ENCODE assay signal across 8 cellular contexts in genomic region chr15:60392601-60392985, GRCh38. TPM values are rescaled to one million over a fixed set of nuclear protein-coding genes. Genes with fewer than 3 reads are reported as not detected.
DNase-seq lines count a peak whose midpoint lies in the region; ATAC-seq and TF ChIP-seq lines count a peak whose summit lies in the region.

No MANE protein-coding gene starts in this region.

- peaks cover 0 to 100% (median 92%) of the 10 kb centered on the region in 11 experiments; a peak in 21 of 22 replicates for H4K20me1 ChIP-seq in BLaER1 treated with 17β-estradiol and CSF1 and Interleukin-3, amounts not matched to agents 10 nM and 100 nM

- H3K4me3 ChIP-seq in BLaER1 treated with 17β-estradiol and CSF1 and Interleukin-3, amounts not matched to agents 10 nM and 100 nM = peak overlapping the region in 4 of 10 experiments; percentile 35 to 99 (median 81); a peak in 7 of 20 replicates
- H3K4me3 ChIP-seq in LNCaP clone FGC (ENCODE audit: low read depth, low read length) (no peak overlapping the region), brain microvascular endothelial cell (ENCODE audit: low read depth, low read length) (peak overlapping the region; percentile 33), lung (no peak overlapping the region), neuronal stem cell (ENCODE audit: low read length in 2 of 2) (no peak overlapping the region), mucosa of descending colon (no peak overlapping the region)

- peak overlapping the region in 7 of 11 experiments; percentile 42 to 99 (median 94); a peak in 12 of 22 replicates for H3K4me2 ChIP-seq in BLaER1 treated with 17β-estradiol and CSF1 and Interleukin-3, amounts not matched to agents 10 nM and 100 nM
- no peak overlapping the region for H3K4me2 ChIP-seq in neuronal stem cell (ENCODE audit: insufficient read depth, low read length, poor library complexity, severe bottlenecking)

- DNase-seq in LNCaP clone FGC (ENCODE audit: low read depth) (peak; percentile 39), brain microvascular endothelial cell (peak; percentile 87), lung (ENCODE audit: low spot score) (no peak), neuronal stem cell (ENCODE audit: low spot score) (no peak), 8988T (no peak), mucosa of descending colon (no peak)

- intact Hi-C loops in mucosa of descending colon (cut with DNase I, micrococcal nuclease) = no loop called here

- no peaks in the 10 kb centered on the region for H3K27me3 ChIP-seq in BLaER1 treated with 17β-estradiol and CSF1 and Interleukin-3, amounts not matched to agents 10 nM and 100 nM
- H3K27me3 ChIP-seq in brain microvascular endothelial cell (replicated peaks) = no peaks in the 10 kb centered on the region
- H3K27me3 ChIP-seq in lung (ENCODE audit: control insufficient read depth, insufficient read depth) = no peaks in the 10 kb centered on the region
- peaks cover 0 to 22% (median 0%) of the 10 kb centered on the region in 3 experiments for H3K27me3 ChIP-seq in neuronal stem cell (ENCODE audit: control insufficient read depth in 3 of 3, insufficient read depth in 3 of 3, low read depth in 1 of 3, low read length in 3 of 3)

- no peak for TF ChIP-seq CTCF in LNCaP clone FGC (IDR thresholded peaks at IDR 0.05; ENCODE audit: control insufficient read depth, extremely low read depth, insufficient read depth)
- no peak for TF ChIP-seq CTCF in brain microvascular endothelial cell (IDR thresholded peaks at IDR 0.05; ENCODE audit: low read depth, low read length, missing control alignments)
- TF ChIP-seq CTCF in lung (IDR thresholded peaks at IDR 0.05; ENCODE audit: control extremely low read depth, extremely low read depth) = no peak
- no peak for TF ChIP-seq CTCF in mucosa of descending colon (IDR thresholded peaks at IDR 0.05)

- in situ Hi-C loops in brain microvascular endothelial cell (cut with HindIII; ENCODE audit: low pct_ligation_motif_present, low sequenced_read_pairs) = no loop called here

- no peak overlapping the region for H2AK5ac ChIP-seq in neuronal stem cell (ENCODE audit: low read depth, low read length)

- no peak overlapping the region for H3K18ac ChIP-seq in neuronal stem cell (ENCODE audit: low read length)

- ATAC-seq in lung (ENCODE audit: insufficient read depth, low FRiP score) = no peak
- no peak for ATAC-seq in HG02973 (IDR thresholded peaks at IDR 0.05; ENCODE audit: unreplicated experiment)
- no peak for ATAC-seq in mucosa of descending colon

- peaks cover 0 to 4% (median 0%) of the 10 kb centered on the region in 11 experiments; a peak in 2 of 22 replicates for H3K9me3 ChIP-seq in BLaER1 treated with 17β-estradiol and CSF1 and Interleukin-3, amounts not matched to agents 10 nM and 100 nM (replicated peaks in 1 of 11)
- H3K9me3 ChIP-seq in lung (ENCODE audit: control insufficient read depth in 2 of 2, insufficient read depth in 1 of 2, low read length in 1 of 2) (no peaks in the 10 kb centered on the region), neuronal stem cell (replicated peaks in 1 of 2; ENCODE audit: control insufficient read depth in 2 of 2, insufficient read depth in 1 of 2, low read depth in 1 of 2, low read length in 2 of 2) (no peaks in the 10 kb centered on the region), mucosa of descending colon (no peaks in the 10 kb centered on the region)

- H3K27ac ChIP-seq in BLaER1 treated with 17β-estradiol and CSF1 and Interleukin-3, amounts not matched to agents 10 nM and 100 nM = peak overlapping the region in 3 of 11 experiments; percentile 86 to 98 (median 96); a peak in 4 of 22 replicates
- peak overlapping the region; percentile 99 for H3K27ac ChIP-seq in brain microvascular endothelial cell
- H3K27ac ChIP-seq in lung (ENCODE audit: low read depth in 1 of 2, low read length in 1 of 2) = peak overlapping the region; percentile 80 to 88
- H3K27ac ChIP-seq in neuronal stem cell (replicated peaks; ENCODE audit: low read length) = no peak overlapping the region

- H3K4me1 ChIP-seq in BLaER1 treated with 17β-estradiol and CSF1 and Interleukin-3, amounts not matched to agents 10 nM and 100 nM = peaks cover 27 to 89% (median 73%) of the 10 kb centered on the region in 10 experiments
- H3K4me1 ChIP-seq in lung (ENCODE audit: control insufficient read depth in 2 of 2, insufficient read depth in 2 of 2, low read length in 2 of 2) = peaks cover 29 to 45% of the 10 kb centered on the region in 2 donors
- H3K4me1 ChIP-seq in neuronal stem cell (ENCODE audit: control insufficient read depth in 2 of 2, insufficient read depth in 1 of 2, low read depth in 1 of 2, low read length in 2 of 2) = peaks cover 25 to 28% of the 10 kb centered on the region in 2 donors
- H3K4me1 ChIP-seq in mucosa of descending colon (ENCODE audit: low read depth) = peaks cover 72% of the 10 kb centered on the region

- H2BK12ac ChIP-seq in neuronal stem cell (ENCODE audit: low read length) = no peak overlapping the region

- H2AFZ ChIP-seq in neuronal stem cell (ENCODE audit: low read length) = no peak overlapping the region

- no peak overlapping the region for H2BK5ac ChIP-seq in neuronal stem cell (ENCODE audit: low read length)

- H3K14ac ChIP-seq in neuronal stem cell (ENCODE audit: low read length) = no peak overlapping the region

- H4K91ac ChIP-seq in neuronal stem cell (ENCODE audit: low read depth, low read length, poor library complexity) = no peak overlapping the region

- no peak overlapping the region for H2BK120ac ChIP-seq in neuronal stem cell (ENCODE audit: low read depth, low read length)

- no peak overlapping the region for H3K23ac ChIP-seq in neuronal stem cell (ENCODE audit: low read depth, low read length, poor library complexity)

- no peaks in the 10 kb centered on the region for H3K79me1 ChIP-seq in neuronal stem cell (ENCODE audit: low read depth, low read length)

- H3K4ac ChIP-seq in neuronal stem cell (ENCODE audit: low read length) = no peak overlapping the region

- no peak overlapping the region for H4K8ac ChIP-seq in neuronal stem cell (ENCODE audit: low read depth, low read length)

- H3K36me3 ChIP-seq in BLaER1 treated with 17β-estradiol and CSF1 and Interleukin-3, amounts not matched to agents 10 nM and 100 nM = peaks cover 14 to 94% (median 73%) of the 10 kb centered on the region in 11 experiments; a peak in 21 of 22 replicates
- H3K36me3 ChIP-seq in brain microvascular endothelial cell (replicated peaks) = peaks cover 76% of the 10 kb centered on the region
- peaks cover 7% of the 10 kb centered on the region in 2 donors for H3K36me3 ChIP-seq in lung (ENCODE audit: control insufficient read depth in 2 of 2, insufficient read depth in 2 of 2, low read length in 2 of 2)
- H3K36me3 ChIP-seq in neuronal stem cell (replicated peaks in 1 of 2; ENCODE audit: control insufficient read depth in 2 of 2, insufficient read depth in 2 of 2, low read length in 2 of 2) = no peaks in the 10 kb centered on the region
- no peaks in the 10 kb centered on the region for H3K36me3 ChIP-seq in mucosa of descending colon (ENCODE audit: low read depth)

- H3K9ac ChIP-seq in BLaER1 treated with 17β-estradiol and CSF1 and Interleukin-3, amounts not matched to agents 10 nM and 100 nM = peak overlapping the region in 3 of 11 experiments; percentile 92 to 97 (median 96); a peak in 5 of 22 replicates
- no peak overlapping the region for H3K9ac ChIP-seq in neuronal stem cell (ENCODE audit: low read depth, low read length, poor library complexity)

- 22 to 46% methylated on average over 3 of the region's 3 CpGs for WGBS in lung, 2 donors
- no CpG with 5 or more reads among the region's 3 CpGs for whole genome bisulfite sequencing in neuronal stem cell (ENCODE audit: extremely low coverage in 2 of 2, insufficient read length in 2 of 2, insufficient replicate concordance in 1 of 2), 2 donors

- no peak overlapping the region for H2BK15ac ChIP-seq in neuronal stem cell (ENCODE audit: low read length)

RNA-seq across cellular contexts. Expression of gene ANXA2, which starts 5.2 kb away (rescaled TPM):
- total RNA-seq in lung (1,000 to 10,000 TPM in 1 of 2 donors, 100 to 1,000 TPM in 1; 851 to 1,294 TPM), mucosa of descending colon (100 to 1,000 TPM; 376 to 796 (median 757) TPM)
- polyA plus RNA-seq in lung = 1,000 to 10,000 TPM; 1,147 to 1,195 TPM
- polyA plus RNA-seq in neuronal stem cell (2013, experiment 1 of 2) = 93.2 TPM
- 92.4 TPM for polyA plus RNA-seq in neuronal stem cell (2013, experiment 2 of 2)

Comparison
In these comparisons a context has a peak if more than half of its experiments do, and no peak if none do; other contexts are left out.
1. DNase-seq: peak in LNCaP clone FGC (single experiment) and brain microvascular endothelial cell (single experiment); none in lung (single experiment), neuronal stem cell (single experiment), 8988T (single experiment) and mucosa of descending colon (0 of 3).